8 cellular contexts compared by ENCODE assay signal in genomic region chr22:38228873-38229740, GRCh38. TPM values are rescaled to one million over a fixed set of nuclear protein-coding genes. Genes with fewer than 3 reads are reported as not detected.
A peak's percentile ranks its signal among the peaks of the same experiment; 100 is the strongest.
DNase-seq lines count a peak whose midpoint lies in the region; ATAC-seq and TF ChIP-seq lines count a peak whose summit lies in the region.

No MANE protein-coding gene starts in this region.

- no peak for TF ChIP-seq CTCF in Panc1 (IDR thresholded peaks at IDR 0.05)
- peak in 1 of 4 experiments; percentile 6 for TF ChIP-seq CTCF in prostate gland (IDR thresholded peaks at IDR 0.05)

- POLR2A ChIA-PET in Panc1 (lab: Charles Lee) = no interaction called here

- ATAC-seq in Panc1 (peak; percentile 75), GM18873 (IDR thresholded peaks at IDR 0.05; ENCODE audit: low FRiP score, unreplicated experiment) (no peak)

- CTCF ChIA-PET in Panc1 (lab: Charles Lee) = interaction anchor here (0.6 kb wide), 2 partner anchors 127 to 574 kb away, joined by 3 to 6 read pairs; no protein-coding TSS in a partner anchor

- TF ChIP-seq POLR2A in prostate gland (IDR thresholded peaks at IDR 0.05) = no peak

- no peaks in the 10 kb centered on the region for H3K9me3 ChIP-seq in Panc1 (ENCODE audit: control insufficient read depth, insufficient read depth, low read depth, low read length)
- H3K9me3 ChIP-seq in prostate gland = no peaks in the 10 kb centered on the region

- H3K4me1 ChIP-seq in Panc1 (ENCODE audit: control insufficient read depth, insufficient read depth, low read length) (peaks cover 9% of the 10 kb centered on the region), prostate gland (replicated peaks) (peaks cover 12% of the 10 kb centered on the region)

- H3K27me3 ChIP-seq in Panc1 (ENCODE audit: control insufficient read depth, insufficient read depth, low read length) = no peaks in the 10 kb centered on the region
- no peaks in the 10 kb centered on the region for H3K27me3 ChIP-seq in prostate gland (replicated peaks; ENCODE audit: insufficient read depth)

- peak overlapping the region; percentile 48; the same call in 1 of the 2 replicates for H3K27ac ChIP-seq in Panc1 (ENCODE audit: low read length)
- H3K27ac ChIP-seq in prostate gland = peak overlapping the region; percentile 85 to 90

- in situ Hi-C loops in Panc1 (cut with HindIII; ENCODE audit: low pct_unique_long_range_greater_than_20kb, low sequenced_read_pairs) = no loop called here

- H3K36me3 ChIP-seq in Panc1 (ENCODE audit: control insufficient read depth, insufficient read depth, low read length) (no peaks in the 10 kb centered on the region), prostate gland (peaks cover 0 to 11% of the 10 kb centered on the region in 2 donors)

- intact Hi-C loops in Panc1 (cut with micrococcal nuclease; ENCODE audit: unreplicated experiment) (no loop called here), prostate gland (cut with DNase I) (loop anchor here (10.0 kb wide), 1 partner anchor 114 kb away; the partner anchor contains the start of gene BAIAP2L2)

- DNase-seq in COLO668 (lab: John Stamatoyannopoulos, UW; ENCODE audit: unreplicated experiment) (peak; percentile 45), Panc1 (ENCODE audit: low read depth, low spot score) (no peak), fibroblast of gingiva (ENCODE audit: low read depth) (peak; percentile 45), prostate gland (ENCODE audit: low spot score) (peak; percentile 76), NCI-H2029 treated with DMSO at 0.1 percent for 48 hours (lab: John Stamatoyannopoulos, UW) (no peak), activated gamma-delta T cell (lab: John Stamatoyannopoulos, UW) (no peak), epidermal melanocyte (ENCODE audit: insufficient read length, low spot score) (no peak)

- H3K4me3 ChIP-seq in Panc1 (ENCODE audit: low read depth in 2 of 2, low read length in 2 of 2) (no peak overlapping the region), prostate gland (no peak overlapping the region)

- no TSS peak for BruUV-seq in Panc1 (replicated peaks; lab: Mats Ljungman, UMichigan)

- 66% methylated on average over 13 of the region's 14 CpGs for WGBS in prostate gland

RNA-seq across cellular contexts. Expression of gene MAFF, which starts 27.3 kb away (rescaled TPM):
- total RNA-seq in Panc1 (2021; ENCODE audit: unreplicated experiment) (6.4 TPM), prostate gland (10 to 100 TPM; 23.6 to 26.0 TPM)
- 11.8 TPM for polyA plus RNA-seq in Panc1 (2012; ENCODE audit: insufficient read length)

RNA-seq across cellular contexts. Expression of gene TMEM184B, which starts 43.7 kb away (rescaled TPM):
- 54.2 TPM for total RNA-seq in Panc1 (2021; ENCODE audit: unreplicated experiment)
- polyA plus RNA-seq in Panc1 (2012; ENCODE audit: insufficient read length) = 60.0 TPM
- total RNA-seq in prostate gland = 100 to 1,000 TPM in 1 of 2 donors, 10 to 100 TPM in 1; 76.0 to 137 TPM

RNA-seq across cellular contexts. Expression of gene PLA2G6, which starts 47.5 kb away (rescaled TPM):
- total RNA-seq in Panc1 (2021; ENCODE audit: unreplicated experiment) = 16.2 TPM
- polyA plus RNA-seq in Panc1 (2012; ENCODE audit: insufficient read length) = 17.7 TPM
- 100 to 1,000 TPM in 1 of 2 donors, 10 to 100 TPM in 1; 61.5 to 138 TPM for total RNA-seq in prostate gland

Comparison
In these comparisons a context has a peak if more than half of its experiments do, and no peak if none do; other contexts are left out.
1. DNase-seq: peak in COLO668 (single experiment), fibroblast of gingiva (single experiment) and prostate gland (single experiment); none in Panc1 (single experiment), NCI-H2029 treated with DMSO at 0.1 percent for 48 hours (single experiment), activated gamma-delta T cell (single experiment) and epidermal melanocyte (single experiment).